ENCODE assay signal across 9 cellular contexts in genomic region chr13:111216166-111216960, GRCh38.
DNase-seq lines count a peak whose midpoint lies in the region; ATAC-seq and TF ChIP-seq lines count a peak whose summit lies in the region.
"Had no signal": no experiment of that assay in that cellular context is flagged by ENCODE, and none has a peak within 500 bp of the region (broad histone marks: within the 10 kb centered on the region; RNA-seq: fewer than 3 reads in every experiment).

No MANE protein-coding gene starts in this region.

- H3K9ac ChIP-seq in iPS-18a (ENCODE audit: low read length) = peak overlapping the region; percentile 35

- H3K4me3 Mint-ChIP-seq in activated naive CD8-positive, alpha-beta T cell treated with anti-CD3 and anti-CD28 coated beads for 36 hours = no peak overlapping the region

- H3K27ac Mint-ChIP-seq in activated naive CD8-positive, alpha-beta T cell treated with anti-CD3 and anti-CD28 coated beads for 36 hours = peak overlapping the region; percentile 12

- H3K9me3 ChIP-seq in iPS-18a (ENCODE audit: control insufficient read depth, low read depth, low read length) = no peaks in the 10 kb centered on the region

- no peaks in the 10 kb centered on the region for H3K27me3 Mint-ChIP-seq in activated naive CD8-positive, alpha-beta T cell treated with anti-CD3 and anti-CD28 coated beads for 36 hours
- H3K27me3 Mint-ChIP-seq: IgD-negative memory B cell had no signal

- peak; percentile 73 for DNase-seq in NCI-H774 (lab: John Stamatoyannopoulos, UW)
- DNase-seq in activated naive CD8-positive, alpha-beta T cell treated with anti-CD3 and anti-CD28 coated beads for 36 hours = peak; percentile 47
- DNase-seq in stimulated activated CD8-positive, alpha-beta memory T cell treated with anti-CD3 and anti-CD28 coated beads, Interleukin-12 subunit alpha, Interleukin-12 subunit beta, amount 100 ng/mL, for 24 hours (ENCODE audit: extremely low read depth) = peak; percentile 8

- no peak overlapping the region for H3K27ac ChIP-seq in C4-2B
- no peak overlapping the region for H3K27ac ChIP-seq in iPS-18a (ENCODE audit: low read length)

- TF ChIP-seq CTCF in C4-2B (conservative IDR thresholded peaks at IDR 0.05) = peak; percentile 42

- peaks cover 67% of the 10 kb centered on the region for H3K4me1 ChIP-seq in iPS-18a (ENCODE audit: control insufficient read depth, low read depth, low read length)

- no peaks in the 10 kb centered on the region for H3K36me3 ChIP-seq in iPS-18a (ENCODE audit: control insufficient read depth, low read depth, low read length)

- H3K27me3 ChIP-seq in iPS-18a (ENCODE audit: control insufficient read depth, insufficient read depth, low read length) = no peaks in the 10 kb centered on the region

- H3K9me3 Mint-ChIP-seq in activated naive CD8-positive, alpha-beta T cell treated with anti-CD3 and anti-CD28 coated beads for 36 hours = no peaks in the 10 kb centered on the region
- H3K9me3 Mint-ChIP-seq: IgD-negative memory B cell had no signal

- no peaks in the 10 kb centered on the region for H3K36me3 Mint-ChIP-seq in activated naive CD8-positive, alpha-beta T cell treated with anti-CD3 and anti-CD28 coated beads for 36 hours

- H3K4me3 ChIP-seq in iPS-18a (ENCODE audit: low read length) = no peak overlapping the region

- H3K4me1 Mint-ChIP-seq in activated naive CD8-positive, alpha-beta T cell treated with anti-CD3 and anti-CD28 coated beads for 36 hours = peaks cover 37% of the 10 kb centered on the region

- peak; percentile 53 for ATAC-seq in GM19023 (IDR thresholded peaks at IDR 0.05; ENCODE audit: unreplicated experiment)
- ATAC-seq in HG03439 (IDR thresholded peaks at IDR 0.05; ENCODE audit: unreplicated experiment) = no peak
- no peak for ATAC-seq in HG03460 (IDR thresholded peaks at IDR 0.05; ENCODE audit: unreplicated experiment)

Comparison
In these comparisons a context has a peak if more than half of its experiments do, and no peak if none do; other contexts are left out.
1. DNase-seq: peak in every context shown above with its lines; median percentile 73 in NCI-H774; 47 in activated naive CD8-positive, alpha-beta T cell treated with anti-CD3 and anti-CD28 coated beads for 36 hours; 8 in stimulated activated CD8-positive, alpha-beta memory T cell treated with anti-CD3 and anti-CD28 coated beads, Interleukin-12 subunit alpha, Interleukin-12 subunit beta, amount 100 ng/mL, for 24 hours.